In the genomic region with DNA sequence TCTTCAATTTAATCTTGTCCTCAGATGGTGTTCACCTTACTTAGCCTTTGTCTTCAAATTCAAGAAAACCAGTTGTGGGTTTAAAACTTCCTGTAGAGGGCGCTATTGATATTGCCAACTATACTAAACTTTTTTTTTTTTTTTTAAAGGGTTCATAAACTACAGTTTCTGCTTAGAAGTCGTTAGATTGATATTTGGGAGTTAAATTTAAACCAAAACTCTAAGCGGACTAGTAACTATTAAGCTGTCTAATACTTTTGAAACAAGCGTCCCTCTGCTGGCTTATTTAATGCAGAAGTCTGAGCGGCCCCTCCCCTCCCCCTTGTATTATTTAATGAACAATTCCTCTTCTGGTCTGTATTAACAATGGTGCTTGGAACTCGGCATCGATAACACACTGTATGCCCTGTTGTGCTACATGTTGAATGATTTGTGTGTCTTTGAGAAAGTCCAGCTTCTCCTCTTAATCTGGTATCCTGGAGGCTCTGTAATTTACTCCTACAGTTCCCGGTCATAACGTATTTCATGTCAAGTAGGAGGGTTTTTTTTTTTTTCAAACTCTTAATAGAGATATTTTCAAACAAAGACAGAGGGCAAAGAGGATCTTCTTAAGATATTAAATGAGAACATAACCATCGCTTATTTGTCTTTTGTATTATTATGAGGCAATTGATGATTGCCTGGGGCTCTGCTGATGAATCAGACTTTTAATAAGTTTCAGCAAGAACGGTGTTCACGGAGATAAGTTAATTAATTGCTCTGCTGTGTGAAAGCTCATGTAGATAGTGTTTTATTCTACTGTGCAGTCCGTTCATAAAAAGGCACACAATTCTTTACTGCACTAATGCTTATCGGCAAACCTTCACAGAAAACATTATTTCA, we compare ENCODE assay signal across 8 cellular contexts. TPM values are rescaled to one million over a fixed set of nuclear protein-coding genes. Genes with fewer than 3 reads are reported as not detected.
DNase-seq lines count a peak whose midpoint lies in the region; ATAC-seq, FAIRE-seq and TF ChIP-seq lines count a peak whose summit lies in the region.

No MANE protein-coding gene starts in this region.

- no TSS peak for BruUV-seq in GM12878 (replicated peaks; lab: Mats Ljungman, UMichigan)

- no peaks in the 10 kb centered on the region for H4K20me1 ChIP-seq in GM23338 (replicated peaks; ENCODE audit: insufficient read depth)
- H4K20me1 ChIP-seq in GM12878 (ENCODE audit: control insufficient read depth, insufficient read depth): no peaks in the 10 kb centered on the region

- TF ChIP-seq POLR2A in GM12878 (IDR thresholded peaks at IDR 0.05; ENCODE audit: low read depth, low read length): no peak

- H3K9ac ChIP-seq in GM12878 (ENCODE audit: control insufficient read depth, insufficient read depth, low read length): no peak overlapping the region

- intact Hi-C loops in GM12878 (cut with micrococcal nuclease; ENCODE audit: unreplicated experiment): loop anchor here (1.0 to 5.0 kb wide), 5 partner anchors 90 to 465 kb away; no protein-coding TSS in a partner anchor

- ATAC-seq in GM23338 (peak; percentile 46), GM12878 (peak; percentile 64), HG02623 (IDR thresholded peaks at IDR 0.05; ENCODE audit: unreplicated experiment) (no peak)

- H2AFZ ChIP-seq in GM23338: peak overlapping the region; percentile 52; the same call in 1 of the 2 replicates
- no peak overlapping the region for H2AFZ ChIP-seq in GM12878 (ENCODE audit: control insufficient read depth, low read depth, low read length)

- H3K4me3 ChIP-seq in AG04450 (ENCODE audit: low read depth, low read length): peak overlapping the region; percentile 48
- peak overlapping the region; percentile 23; the same call in 1 of the 2 replicates for H3K4me3 ChIP-seq in GM23338
- H3K4me3 ChIP-seq in GM12878: no peak overlapping the region

- TF ChIP-seq RAD21 in GM12878 (IDR thresholded peaks at IDR 0.05; ENCODE audit: insufficient read depth, low read depth, low read length): peak; percentile 86

- DNase-seq in AG04450 (ENCODE audit: low read depth, low spot score) (peak; percentile 39), GM23338 (ENCODE audit: low spot score) (peak; percentile 85), NCI-H345 (lab: John Stamatoyannopoulos, UW) (peak; percentile 71), GM12878 (ENCODE audit: low read depth, low spot score) (no peak), immature natural killer cell (peak; percentile 16 to 41 (median 38)), substantia nigra (lab: John Stamatoyannopoulos, UW) (peak in 8 of 49 donors; percentile 3 to 44 (median 12)), ureter (ENCODE audit: low spot score) (no peak)

- peak; percentile 73 for FAIRE-seq in GM12878 (lab: Jason Lieb, UNC)

- H3K36me3 Mint-ChIP-seq in GM23338 (ENCODE audit: low read depth): no peaks in the 10 kb centered on the region
- no peaks in the 10 kb centered on the region for H3K36me3 Mint-ChIP-seq in immature natural killer cell

- H3K9me3 ChIP-seq in AG04450 (ENCODE audit: control insufficient read depth, insufficient read depth, low read length): no peaks in the 10 kb centered on the region
- H3K9me3 ChIP-seq in GM12878 (replicated peaks; ENCODE audit: control insufficient read depth, insufficient read depth, low read length): no peaks in the 10 kb centered on the region

- POLR2A ChIA-PET in AG04450 (lab: Yijun Ruan, JAX) (interaction anchor here (1.0 to 1.3 kb wide), 2 partner anchors 19 to 296 kb away, joined by 3 read pairs; no protein-coding TSS in a partner anchor), GM12878 (lab: Charles Lee) (interaction anchor here (0.6 to 0.7 kb wide), 3 partner anchors 154 to 532 kb away, joined by 3 to 4 read pairs (median 3); no protein-coding TSS in a partner anchor)

- H3K79me2 ChIP-seq in GM23338 (replicated peaks; ENCODE audit: insufficient read depth) (no peaks in the 10 kb centered on the region), GM12878 (ENCODE audit: control insufficient read depth, insufficient read depth, low read length) (no peaks in the 10 kb centered on the region)

- H3K27me3 Mint-ChIP-seq in GM23338 (ENCODE audit: insufficient read depth, low read depth, poor library complexity): no peaks in the 10 kb centered on the region
- peaks cover 7% of the 10 kb centered on the region in 3 donors for H3K27me3 Mint-ChIP-seq in immature natural killer cell (ENCODE audit: low read depth in 3 of 3)

- SMC1A ChIA-PET in GM12878 (lab: Charles Lee; ENCODE audit: uncharacterized antibody, unreplicated experiment): interaction anchor here (0.7 to 4.6 kb wide), 22 partner anchors 11 to 537 kb away, joined by 3 to 25 read pairs (median 3); a partner anchor contains a TSS

- WGBS in GM12878 (ENCODE audit: insufficient coverage, insufficient replicate concordance, low lambda C conversion rate, missing lambda C conversion rate): 37% methylated on average over 14 of the region's 14 CpGs

- CTCF ChIA-PET in AG04450 (lab: Charles Lee) (interaction anchor here (0.5 to 3.5 kb wide), 72 partner anchors 11 to 1280 kb away, joined by 3 to 45 read pairs (median 4); no protein-coding TSS in a partner anchor), GM12878 (lab: Yijun Ruan, JAX) (interaction anchor here (0.6 to 4.0 kb wide), 23 partner anchors 8 to 717 kb away, joined by 3 to 24 read pairs (median 4); a partner anchor contains a TSS)

- H3K4me1 ChIP-seq in GM23338 (ENCODE audit: insufficient read depth) (no peaks in the 10 kb centered on the region), GM12878 (ENCODE audit: control insufficient read depth, insufficient read depth, low read length) (no peaks in the 10 kb centered on the region)

- RAD21 ChIA-PET in GM12878 (lab: Charles Lee; ENCODE audit: unreplicated experiment): interaction anchor here (0.9 to 2.6 kb wide), 9 partner anchors 9 to 467 kb away, joined by 3 to 8 read pairs (median 3); a partner anchor contains a TSS

- H3K27me3 ChIP-seq in AG04450 (ENCODE audit: control insufficient read depth, insufficient read depth, low read length) (no peaks in the 10 kb centered on the region), GM23338 (ENCODE audit: insufficient read depth) (no peaks in the 10 kb centered on the region), GM12878 (replicated peaks in 1 of 2; ENCODE audit: control insufficient read depth in 2 of 2, insufficient read depth in 2 of 2, low read length in 1 of 2) (no peaks in the 10 kb centered on the region)

- H3K4me1 Mint-ChIP-seq in GM23338 (peaks cover 4% of the 10 kb centered on the region; the same call in 2 of the 3 replicates), immature natural killer cell (peaks cover 2 to 6% of the 10 kb centered on the region in 2 donors)

- no peaks in the 10 kb centered on the region for H3F3A ChIP-seq in GM23338 (replicated peaks; ENCODE audit: low read depth)

- H3K9me2 ChIP-seq in GM23338 (ENCODE audit: insufficient read depth): no peaks in the 10 kb centered on the region

- H3K27ac Mint-ChIP-seq in GM23338: peak overlapping the region; percentile 63
- H3K27ac Mint-ChIP-seq in immature natural killer cell: no peak overlapping the region

- in situ Hi-C loops in GM12878 (cut with MboI): loop anchor here (10.0 kb wide), 1 partner anchor 235 kb away; no protein-coding TSS in a partner anchor

- no peaks in the 10 kb centered on the region for H3K9me3 Mint-ChIP-seq in GM23338
- H3K9me3 Mint-ChIP-seq in immature natural killer cell: no peaks in the 10 kb centered on the region

- TF ChIP-seq EP300 in GM12878 (IDR thresholded peaks at IDR 0.05; ENCODE audit: borderline replicate concordance in 1 of 2, control insufficient read depth in 1 of 2, low read depth in 2 of 2, low read length in 2 of 2): no peak

- H3K36me3 ChIP-seq in GM23338 (ENCODE audit: insufficient read depth) (no peaks in the 10 kb centered on the region; the same call in 1 of the 2 replicates), GM12878 (ENCODE audit: control insufficient read depth in 2 of 2, insufficient read depth in 2 of 2, low read length in 1 of 2) (no peaks in the 10 kb centered on the region)

- TF ChIP-seq CTCF in AG04450 (IDR thresholded peaks at IDR 0.05; ENCODE audit: low read depth, low read length): peak; percentile 75
- peak; percentile 57 to 99 for TF ChIP-seq CTCF in GM23338 (conservative IDR thresholded peaks at IDR 0.05; ENCODE audit: low read depth in 2 of 2)
- peak; percentile 56 to 71 (median 61) for TF ChIP-seq CTCF in GM12878 (IDR thresholded peaks at IDR 0.05 in 2 of 3, conservative IDR thresholded peaks at IDR 0.05 in 1 of 3; ENCODE audit: control insufficient read depth in 2 of 3, extremely low read depth in 1 of 3, insufficient read depth in 1 of 3, low read depth in 3 of 3, low read length in 3 of 3)

- H3K4me2 ChIP-seq in GM23338: peak overlapping the region; percentile 50
- no peak overlapping the region for H3K4me2 ChIP-seq in GM12878 (ENCODE audit: control insufficient read depth, insufficient read depth)

- H3K27ac ChIP-seq in AG04450 (ENCODE audit: low read depth, low read length): no peak overlapping the region
- H3K27ac ChIP-seq in GM23338 (ENCODE audit: low read depth): no peak overlapping the region
- no peak overlapping the region for H3K27ac ChIP-seq in GM12878 (ENCODE audit: control insufficient read depth, insufficient read depth)
- peak overlapping the region; percentile 39 for H3K27ac ChIP-seq in substantia nigra (ENCODE audit: low read depth, low read length, poor library complexity, severe bottlenecking)

- H3K4me3 Mint-ChIP-seq in GM23338 (no peak overlapping the region), immature natural killer cell (peak overlapping the region in 1 of 5 donors; percentile 18)

RNA-seq across cellular contexts. Expression of a gene that starts 22.6 kb away (rescaled TPM):
- polyA plus RNA-seq in AG04450 (2011; rRNA removed) (22.1 and 23.3 TPM in 2 replicates), GM23338 (2016; fragmentation: Nextera tagmentation; extraction: Ambion mirVana) (2.9 and 4.4 TPM in 2 replicates), GM12878 (2011; rRNA removed) (42.0 and 60.2 TPM in 2 replicates), GM12878 (2014; fragmentation: Illumina TruSeq; extraction: Trizol) (50.9 and 64.8 TPM in 2 replicates), GM12878 (2014; fragmentation: Nextera tagmentation; extraction: Ambion mirVana) (10 to 100 TPM; 12.9 to 29.2 TPM), GM12878 (2014; rRNA removed) (46.9 and 55.0 TPM in 2 replicates), GM12878 (2016; fragmentation: Nextera tagmentation; extraction: Ambion mirVana) (10 to 100 TPM; 50.6 to 57.0 TPM), immature natural killer cell (under 1 TPM in 1 of 3 donors, not detected in 2; 0.37 TPM)
- polyA minus RNA-seq in AG04450 (2011; rRNA and poly(A)+ RNA removed): 52.6 and 68.0 TPM in 2 replicates
- total RNA-seq in GM23338 (2014; rRNA removed; shearing (Covaris generic)): 1.7 and 2.4 TPM in 2 replicates
- total RNA-seq in GM12878 (2013; cell fraction: nucleolus; rRNA removed): 709 and 724 TPM in 2 replicates
- total RNA-seq in GM12878 (2014; rRNA removed) (74.1 and 75.6 TPM in 2 replicates), GM12878 (2014; rRNA removed; fragmentation: Illumina TruSeq; extraction: Trizol) (50.0 and 61.2 TPM in 2 replicates), GM12878 (2021) (65.7 and 66.8 TPM in 2 replicates), ureter (10.6 TPM)
- polyA plus RNA-seq in GM12878 (2011; ENCODE audit: low read depth): 6.7 TPM
- 54.0 and 54.3 TPM in 2 replicates for polyA plus RNA-seq in GM12878 (2011; cell fraction: cytosol; rRNA removed)
- 268 and 302 TPM in 2 replicates for polyA plus RNA-seq in GM12878 (2011; cell fraction: nucleus; rRNA removed)
- polyA plus RNA-seq in GM12878 (2012): 8.8 and 12.5 TPM in 2 replicates
- polyA minus RNA-seq in GM12878 (2011; rRNA and poly(A)+ RNA removed): 136 and 141 TPM in 2 replicates
- 24.7 TPM in 2 replicates for polyA minus RNA-seq in GM12878 (2011; cell fraction: cytosol; rRNA and poly(A)+ RNA removed)
- polyA minus RNA-seq in GM12878 (2011; cell fraction: nucleus; rRNA and poly(A)+ RNA removed): 193 and 361 TPM in 2 replicates

Comparison
In these comparisons a context has a peak if more than half of its experiments do, and no peak if none do; other contexts are left out.
1. DNase-seq: peak in AG04450 (single experiment), GM23338 (single experiment), NCI-H345 (single experiment) and immature natural killer cell (3 of 3); none in GM12878 (single experiment) and ureter (single experiment).
2. Peak in every context shown above with its lines, with median percentiles within 50 percentile points of each other: CTCF ChIP-seq.